16 cellular contexts compared by ENCODE assay signal in genomic region chr11:79095424-79095823, GRCh38.
DNase-seq lines count a peak whose midpoint lies in the region; ATAC-seq and TF ChIP-seq lines count a peak whose summit lies in the region.
"Had no signal": no experiment of that assay in that cellular context is flagged by ENCODE, and none has a peak within 500 bp of the region (broad histone marks: within the 10 kb centered on the region; RNA-seq: fewer than 3 reads in every experiment).

No MANE protein-coding gene starts in this region.

- no peaks in the 10 kb centered on the region for H3K9me3 ChIP-seq in cardiac muscle cell (ENCODE audit: low read depth)

- H3K36me3 ChIP-seq in cardiac muscle cell = no peaks in the 10 kb centered on the region

- no peak overlapping the region for H3K4me3 ChIP-seq in cardiac muscle cell
- H3K4me3 ChIP-seq: BLaER1 treated with 17β-estradiol and CSF1 and Interleukin-3, amounts not matched to agents 10 nM and 100 nM had no signal

- no peaks in the 10 kb centered on the region for H3K27me3 ChIP-seq in cardiac muscle cell
- H3K27me3 ChIP-seq: BLaER1 treated with 17β-estradiol and CSF1 and Interleukin-3, amounts not matched to agents 10 nM and 100 nM had no signal

- H3K27me3 Mint-ChIP-seq in nephron (ENCODE audit: low read depth) = no peaks in the 10 kb centered on the region

- DNase-seq in cardiac muscle cell (ENCODE audit: low read depth in 1 of 2, low spot score in 1 of 2) = no peak
- no peak for DNase-seq in left ventricle myocardium superior
- DNase-seq in lung microvascular endothelial cell (ENCODE audit: low read depth in 2 of 2) = peak; percentile 17 to 58
- no peak for DNase-seq in C1 segment of cervical spinal cord (lab: John Stamatoyannopoulos, UW)
- DNase-seq in cerebellar nuclear complex (lab: John Stamatoyannopoulos, UW) = no peak
- DNase-seq: 8988T; ACHN; Calu3; CD4-positive, alpha-beta T cell; DMS 273 treated with DMSO at 0.1 percent for 48 hours; HCEC 1CT; HFFc6 had no signal

- H3K9me3 Mint-ChIP-seq in nephron = no peaks in the 10 kb centered on the region
- H3K9me3 Mint-ChIP-seq: CD4-positive, alpha-beta T cell had no signal

- TF ChIP-seq CTCF in cardiac muscle cell (IDR thresholded peaks at IDR 0.05; ENCODE audit: low read depth, low read length) (no peak), nephron (IDR thresholded peaks at IDR 0.05; ENCODE audit: unreplicated experiment in 3 of 3) (no peak)

- intact Hi-C loops in left ventricle myocardium superior (cut with micrococcal nuclease) = no loop called here

- peak overlapping the region in 1 of 3 experiments; percentile 1 for H3K4me3 Mint-ChIP-seq in nephron
- H3K4me3 Mint-ChIP-seq: CD4-positive, alpha-beta T cell; HFFc6 had no signal

- H3K27ac Mint-ChIP-seq in nephron = peak overlapping the region; percentile 82 to 87 (median 84)
- H3K27ac Mint-ChIP-seq: CD4-positive, alpha-beta T cell; HFFc6 had no signal

- H3K4me1 ChIP-seq in cardiac muscle cell (ENCODE audit: low read depth) = peaks cover 24% of the 10 kb centered on the region

- no peak for ATAC-seq in left ventricle myocardium superior
- ATAC-seq in HG03135 (IDR thresholded peaks at IDR 0.05; ENCODE audit: unreplicated experiment) = no peak

- H3K4me1 Mint-ChIP-seq in nephron = peaks cover 85% of the 10 kb centered on the region

- H3K27ac ChIP-seq in cardiac muscle cell = peak overlapping the region; percentile 36
- H3K27ac ChIP-seq: BLaER1 treated with 17β-estradiol and CSF1 and Interleukin-3, amounts not matched to agents 10 nM and 100 nM; HL-60 had no signal

- H3K36me3 Mint-ChIP-seq in nephron (ENCODE audit: low read depth) = no peaks in the 10 kb centered on the region

Comparison
In these comparisons a context has a peak if more than half of its experiments do, and no peak if none do; other contexts are left out.
1. DNase-seq: peak in lung microvascular endothelial cell (2 of 2); none in cardiac muscle cell (0 of 2), left ventricle myocardium superior (single experiment), C1 segment of cervical spinal cord (0 of 14) and cerebellar nuclear complex (0 of 2).